Comparison of ENCODE assay signal across 9 cellular contexts in genomic region chr7:103613655-103614642, GRCh38.
A peak's percentile ranks its signal among the peaks of the same experiment; 100 is the strongest.
DNase-seq lines count a peak whose midpoint lies in the region; ATAC-seq, FAIRE-seq and TF ChIP-seq lines count a peak whose summit lies in the region.
"Had no signal": no experiment of that assay in that cellular context is flagged by ENCODE, and none has a peak within 500 bp of the region (broad histone marks: within the 10 kb centered on the region; RNA-seq: fewer than 3 reads in every experiment).

No MANE protein-coding gene starts in this region.

- H3K4me3 ChIP-seq in astrocyte (ENCODE audit: insufficient read depth, low read depth, low read length) (no peak overlapping the region), HepG2 (replicated peaks in 1 of 3; ENCODE audit: insufficient read depth in 1 of 3, low read depth in 2 of 3, low read length in 3 of 3) (no peak overlapping the region)

- H4K20me1 ChIP-seq in astrocyte (ENCODE audit: insufficient read depth, low read length) (no peaks in the 10 kb centered on the region), HepG2 (ENCODE audit: insufficient read depth, low read length) (no peaks in the 10 kb centered on the region)

- intact Hi-C loops in HepG2 (cut with micrococcal nuclease; ENCODE audit: unreplicated experiment): no loop called here

- in situ Hi-C loops in HepG2 (cut with HindIII; ENCODE audit: extremely low pct_ligation_motif_present, low pct_unique_long_range_greater_than_20kb): no loop called here

- H3K4me1 ChIP-seq in astrocyte (ENCODE audit: insufficient read depth, low read length): no peaks in the 10 kb centered on the region
- H3K4me1 ChIP-seq in HepG2 (ENCODE audit: insufficient read depth, low read length): no peaks in the 10 kb centered on the region

- peak; percentile 29 for TF ChIP-seq CTCF in astrocyte (IDR thresholded peaks at IDR 0.05; ENCODE audit: insufficient read depth, low read depth, low read length)
- peak; percentile 50 for TF ChIP-seq CTCF in HepG2 (CRISPR knock-in tag; IDR thresholded peaks at IDR 0.05)
- no peak for TF ChIP-seq CTCF in GM20000 (IDR thresholded peaks at IDR 0.05; ENCODE audit: extremely low read depth, missing control alignments)

- no peaks in the 10 kb centered on the region for H3K79me2 ChIP-seq in astrocyte (ENCODE audit: insufficient read depth, low read length)
- H3K79me2 ChIP-seq in HepG2 (ENCODE audit: insufficient read depth, low read length): no peaks in the 10 kb centered on the region

- TF ChIP-seq EP300 in HepG2 (IDR thresholded peaks at IDR 0.05; ENCODE audit: low read depth in 2 of 2, low read length in 2 of 2) (no peak), HepG2 (CRISPR knock-in tag; IDR thresholded peaks at IDR 0.05; ENCODE audit: borderline replicate concordance) (no peak)

- DNase-seq in EH (ENCODE audit: low read depth): peak; percentile 24
- peak; percentile 53 for DNase-seq in M059J (ENCODE audit: low read depth)
- DNase-seq in astrocyte (ENCODE audit: low read depth): no peak
- peak; percentile 34 for DNase-seq in HepG2 (ENCODE audit: low spot score)
- DNase-seq in SIG-M5 treated with dmso at 0.1 percent for 504 hours (lab: John Stamatoyannopoulos, UW; ENCODE audit: unreplicated experiment): no peak
- no peak for DNase-seq in GM20000 (ENCODE audit: low spot score)
- no peak for DNase-seq in glomerular visceral epithelial cell (ENCODE audit: extremely low spot score)
- DNase-seq: activated CD4-positive, alpha-beta T cell treated with anti-CD3 and anti-CD28 coated beads, Interleukin-2, amount 50 U/mL, for 1 hour; amniotic stem cell had no signal

- no peaks in the 10 kb centered on the region for H3K9me3 ChIP-seq in astrocyte (ENCODE audit: insufficient read depth, low read depth, low read length)
- H3K9me3 ChIP-seq in HepG2 (ENCODE audit: low read length): no peaks in the 10 kb centered on the region

- no peak overlapping the region for H3K27ac Mint-ChIP-seq in astrocyte (ENCODE audit: unreplicated experiment)

- H3K27me3 Mint-ChIP-seq in astrocyte (ENCODE audit: low read depth, unreplicated experiment): peaks cover 2% of the 10 kb centered on the region

- WGBS in HepG2 (ENCODE audit: low lambda C conversion rate): 67% methylated on average over 3 of the region's 3 CpGs

- H3K4me2 ChIP-seq in astrocyte (ENCODE audit: low read length) (no peak overlapping the region), HepG2 (ENCODE audit: low read depth, low read length) (no peak overlapping the region)

- H3K27ac ChIP-seq in astrocyte (ENCODE audit: low read depth, low read length): no peak overlapping the region
- H3K27ac ChIP-seq in HepG2 (ENCODE audit: extremely low read length, insufficient read depth, low read length): no peak overlapping the region

- H2AFZ ChIP-seq in astrocyte (ENCODE audit: low read depth, low read length) (no peak overlapping the region), HepG2 (ENCODE audit: low read length) (no peak overlapping the region)

- no peak for TF ChIP-seq POLR2A in HepG2 (IDR thresholded peaks at IDR 0.05; ENCODE audit: insufficient read depth in 1 of 2, low read depth in 2 of 2, low read length in 2 of 2)

- no peaks in the 10 kb centered on the region for H3K36me3 Mint-ChIP-seq in astrocyte (ENCODE audit: low read depth, unreplicated experiment)

- H3K9me3 Mint-ChIP-seq in astrocyte (ENCODE audit: unreplicated experiment): no peaks in the 10 kb centered on the region

- FAIRE-seq in astrocyte (lab: Jason Lieb, UNC) (no peak), HepG2 (lab: Jason Lieb, UNC) (peak; percentile 49)

- CTCF ChIA-PET in HepG2 (lab: Yijun Ruan, JAX; ENCODE audit: low intra/inter-chr PET ratio, low total read pairs): no interaction called here

- no peaks in the 10 kb centered on the region for H3K27me3 ChIP-seq in astrocyte (ENCODE audit: insufficient read depth, low read length)
- no peaks in the 10 kb centered on the region for H3K27me3 ChIP-seq in HepG2 (ENCODE audit: control insufficient read depth in 1 of 2, insufficient read depth in 2 of 2, low read length in 2 of 2)

- TF ChIP-seq RAD21 in HepG2 (CRISPR knock-in tag; IDR thresholded peaks at IDR 0.05): peak; percentile 30; the same call in 1 of the 2 replicates

- H3K4me3 Mint-ChIP-seq in astrocyte (ENCODE audit: unreplicated experiment): no peak overlapping the region

- peak; percentile 69 for ATAC-seq in HepG2

- H3K9ac ChIP-seq in astrocyte (ENCODE audit: low read length): no peak overlapping the region
- H3K9ac ChIP-seq in HepG2 (ENCODE audit: insufficient read depth, low read depth, low read length): no peak overlapping the region

- no TSS peak for BruUV-seq in HepG2 (replicated peaks; lab: Mats Ljungman, UMichigan)

- H3K4me1 Mint-ChIP-seq in astrocyte (ENCODE audit: low read depth, unreplicated experiment): no peaks in the 10 kb centered on the region

- POLR2A ChIA-PET in HepG2 (lab: Yijun Ruan, JAX): no interaction called here

- H3K36me3 ChIP-seq in astrocyte (ENCODE audit: insufficient read depth, low read length): no peaks in the 10 kb centered on the region
- peaks cover 0 to 15% of the 10 kb centered on the region in 2 experiments; a peak in 3 of 5 replicates for H3K36me3 ChIP-seq in HepG2 (replicated peaks in 1 of 2; ENCODE audit: control insufficient read depth in 1 of 2, insufficient read depth in 2 of 2, low read length in 2 of 2)

TF ChIP-seq in HepG2, 621 proteins besides CTCF, POLR2A, EP300 and RAD21:
- no peak for TF ChIP-seq ZNF792 (CRISPR knock-in tag; IDR thresholded peaks at IDR 0.05)
- peak; percentile 55 for TF ChIP-seq STAG1 (CRISPR knock-in tag; IDR thresholded peaks at IDR 0.05)
- TF ChIP-seq SMC3 (IDR thresholded peaks at IDR 0.05; ENCODE audit: low read length): peak; percentile 49; the same call in 1 of the 2 replicates
- TF ChIP-seq POLR2G (IDR thresholded peaks at IDR 0.05; ENCODE audit: low read depth, low read length): 0 out of 2 replicates have a peak, but pooled peaks have one; percentile 19

Comparison
In these comparisons a context has a peak if more than half of its experiments do, and no peak if none do; other contexts are left out.
1. DNase-seq: peak in EH (single experiment), M059J (single experiment) and HepG2 (single experiment); none in astrocyte (single experiment), SIG-M5 treated with dmso at 0.1 percent for 504 hours (single experiment), GM20000 (single experiment) and glomerular visceral epithelial cell (single experiment).